In the genomic region with DNA sequence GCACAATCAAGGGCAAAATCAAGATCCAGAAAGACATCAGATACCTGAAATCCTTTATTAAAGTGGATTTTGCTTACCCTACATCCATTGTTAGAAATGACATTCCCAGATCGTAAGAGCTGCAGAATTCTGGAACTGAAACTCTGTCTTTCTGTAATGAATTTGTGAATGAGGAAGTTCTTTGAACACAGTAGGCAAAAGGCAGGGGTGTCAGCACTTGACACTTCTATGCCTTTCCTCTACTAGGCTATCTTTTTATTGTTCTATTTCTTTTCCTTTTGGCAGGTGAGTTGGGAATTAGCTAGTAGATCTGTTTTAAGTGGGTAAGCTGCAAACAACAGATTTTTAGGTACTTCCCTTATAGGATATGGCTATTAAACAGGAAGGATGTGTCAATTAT, we compare ENCODE assay signal across 1 cellular context.
TF ChIP-seq lines count a peak whose summit lies in the region.

No MANE protein-coding gene starts in this region.

TF ChIP-seq in GM23338, 12 proteins besides CTCF, POLR2A, EP300 and RAD21 (continued from another document):
- TF ChIP-seq, protein P1, sequence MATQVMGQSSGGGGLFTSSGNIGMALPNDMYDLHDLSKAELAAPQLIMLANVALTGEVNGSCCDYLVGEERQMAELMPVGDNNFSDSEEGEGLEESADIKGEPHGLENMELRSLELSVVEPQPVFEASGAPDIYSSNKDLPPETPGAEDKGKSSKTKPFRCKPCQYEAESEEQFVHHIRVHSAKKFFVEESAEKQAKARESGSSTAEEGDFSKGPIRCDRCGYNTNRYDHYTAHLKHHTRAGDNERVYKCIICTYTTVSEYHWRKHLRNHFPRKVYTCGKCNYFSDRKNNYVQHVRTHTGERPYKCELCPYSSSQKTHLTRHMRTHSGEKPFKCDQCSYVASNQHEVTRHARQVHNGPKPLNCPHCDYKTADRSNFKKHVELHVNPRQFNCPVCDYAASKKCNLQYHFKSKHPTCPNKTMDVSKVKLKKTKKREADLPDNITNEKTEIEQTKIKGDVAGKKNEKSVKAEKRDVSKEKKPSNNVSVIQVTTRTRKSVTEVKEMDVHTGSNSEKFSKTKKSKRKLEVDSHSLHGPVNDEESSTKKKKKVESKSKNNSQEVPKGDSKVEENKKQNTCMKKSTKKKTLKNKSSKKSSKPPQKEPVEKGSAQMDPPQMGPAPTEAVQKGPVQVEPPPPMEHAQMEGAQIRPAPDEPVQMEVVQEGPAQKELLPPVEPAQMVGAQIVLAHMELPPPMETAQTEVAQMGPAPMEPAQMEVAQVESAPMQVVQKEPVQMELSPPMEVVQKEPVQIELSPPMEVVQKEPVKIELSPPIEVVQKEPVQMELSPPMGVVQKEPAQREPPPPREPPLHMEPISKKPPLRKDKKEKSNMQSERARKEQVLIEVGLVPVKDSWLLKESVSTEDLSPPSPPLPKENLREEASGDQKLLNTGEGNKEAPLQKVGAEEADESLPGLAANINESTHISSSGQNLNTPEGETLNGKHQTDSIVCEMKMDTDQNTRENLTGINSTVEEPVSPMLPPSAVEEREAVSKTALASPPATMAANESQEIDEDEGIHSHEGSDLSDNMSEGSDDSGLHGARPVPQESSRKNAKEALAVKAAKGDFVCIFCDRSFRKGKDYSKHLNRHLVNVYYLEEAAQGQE (IDR thresholded peaks at IDR 0.05; ENCODE audit: unreplicated experiment), result no peak
- TF ChIP-seq NANOG (IDR thresholded peaks at IDR 0.05; ENCODE audit: borderline replicate concordance), result no peak
